Comparison of ENCODE assay signal across 18 cellular contexts in the genomic region with DNA sequence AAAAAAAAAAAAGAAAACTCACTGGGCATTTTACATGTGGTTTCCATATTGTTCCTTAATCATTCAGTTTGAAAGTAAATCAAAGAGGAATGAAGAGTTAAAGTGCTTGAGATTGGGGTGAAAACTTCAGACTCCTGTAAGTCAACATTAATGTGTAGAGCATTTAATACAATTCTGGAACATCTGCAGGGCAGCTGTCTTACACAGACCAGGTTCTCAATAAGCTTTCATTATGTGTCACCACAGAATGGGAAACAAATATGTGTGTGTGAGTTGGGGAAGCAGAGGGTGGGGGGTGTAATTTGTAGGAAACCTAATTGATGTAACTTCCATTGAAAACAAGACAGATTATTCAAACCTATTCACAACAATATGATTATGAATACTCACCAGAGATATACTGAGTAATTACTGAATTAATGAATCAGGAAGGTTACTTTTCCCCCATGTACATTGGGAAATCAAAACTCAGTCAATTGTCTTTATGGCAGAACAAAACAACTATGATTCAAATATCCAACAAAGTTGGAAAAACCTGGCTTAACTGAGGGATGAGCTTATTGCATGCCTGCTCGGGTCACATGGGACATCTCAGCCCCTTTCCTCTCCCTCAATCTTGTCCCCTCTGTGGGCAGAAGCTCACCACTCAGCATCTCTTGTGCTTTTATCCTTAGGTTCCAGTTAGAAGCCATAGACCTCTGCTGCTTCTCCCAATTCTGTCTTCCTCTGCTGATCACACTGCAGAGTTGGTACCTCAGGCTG.
DNase-seq lines count a peak whose midpoint lies in the region; TF ChIP-seq lines count a peak whose summit lies in the region.
"Had no signal": no experiment of that assay in that cellular context is flagged by ENCODE, and none has a peak within 500 bp of the region (broad histone marks: within the 10 kb centered on the region; RNA-seq: fewer than 3 reads in every experiment).

No MANE protein-coding gene starts in this region.

- DNase-seq in ELR (ENCODE audit: low read depth) (peak; percentile 26), RPMI7951 (ENCODE audit: low read depth) (peak; percentile 87), fibroblast of mammary gland (ENCODE audit: low read depth) (peak; percentile 83), RKO (ENCODE audit: low spot score) (no peak), ovary (no peak), testis (no peak)
- DNase-seq: activated B cell treated with CpG ODN at 0.5 μM for 24 hours; activated naive CD4-positive, alpha-beta T cell treated with anti-CD3 and anti-CD28 coated beads, Interleukin-2, amount 50 U/mL, for 16 hours; caudate nucleus; CD4-positive, alpha-beta T cell; glutamatergic neuron; Karpas-422; NCI-H187; NCI-H69; substantia nigra; SW 1271; T1000 had no signal

- H3K9me3 ChIP-seq in skeletal muscle satellite cell (replicated peaks; ENCODE audit: low read length) (no peaks in the 10 kb centered on the region), ovary (no peaks in the 10 kb centered on the region), testis (no peaks in the 10 kb centered on the region)

- peak overlapping the region; percentile 84 for H3K9ac ChIP-seq in skeletal muscle satellite cell (ENCODE audit: low read depth, low read length)

- no peaks in the 10 kb centered on the region for H3K36me3 ChIP-seq in skeletal muscle satellite cell (ENCODE audit: insufficient read depth, low read length)
- H3K36me3 ChIP-seq in ovary: no peaks in the 10 kb centered on the region
- H3K36me3 ChIP-seq in testis (ENCODE audit: low read depth, missing control alignments): no peaks in the 10 kb centered on the region

- peak overlapping the region; percentile 24 for H3K4me2 ChIP-seq in skeletal muscle satellite cell (ENCODE audit: low read length)

- 90 to 100% (median 95%) methylated on average over 1 of the region's 1 CpG for WGBS in ovary, 3 donors
- 80 to 98% methylated on average over 1 of the region's 1 CpG for WGBS in testis, 2 donors

- H3K27ac ChIP-seq in ovary (no peak overlapping the region), testis (no peak overlapping the region)

- TF ChIP-seq POLR2A in ovary (IDR thresholded peaks at IDR 0.05) (no peak), testis (IDR thresholded peaks at IDR 0.05) (no peak)

- TF ChIP-seq CTCF in fibroblast of mammary gland (conservative IDR thresholded peaks at IDR 0.05; ENCODE audit: control insufficient read depth, insufficient read depth, low read depth, low read length) (no peak), ovary (IDR thresholded peaks at IDR 0.05) (no peak), testis (IDR thresholded peaks at IDR 0.05) (no peak)

- H3K4me1 ChIP-seq in skeletal muscle satellite cell (ENCODE audit: control insufficient read depth, insufficient read depth, low read length): peaks cover 55% of the 10 kb centered on the region
- H3K4me1 ChIP-seq in ovary (ENCODE audit: insufficient read depth): no peaks in the 10 kb centered on the region
- no peaks in the 10 kb centered on the region for H3K4me1 ChIP-seq in testis

- no peak for TF ChIP-seq EP300 in ovary (IDR thresholded peaks at IDR 0.05)

- intact Hi-C loops in ovary (cut with DNase I) (no loop called here), testis (cut with DNase I; ENCODE audit: low total_unique reads) (no loop called here)

- no peaks in the 10 kb centered on the region for H3K27me3 ChIP-seq in skeletal muscle satellite cell (ENCODE audit: control insufficient read depth, insufficient read depth, low read length)
- no peaks in the 10 kb centered on the region for H3K27me3 ChIP-seq in ovary
- H3K27me3 ChIP-seq in testis: no peaks in the 10 kb centered on the region

- H3K4me3 ChIP-seq in fibroblast of mammary gland (ENCODE audit: control insufficient read depth, low read depth, low read length): no peak overlapping the region
- H3K4me3 ChIP-seq in skeletal muscle satellite cell (ENCODE audit: low read length): peak overlapping the region; percentile 1
- no peak overlapping the region for H3K4me3 ChIP-seq in ovary
- H3K4me3 ChIP-seq in testis: no peak overlapping the region

Comparison
In these comparisons a context has a peak if more than half of its experiments do, and no peak if none do; other contexts are left out.
1. DNase-seq: peak in ELR (single experiment), RPMI7951 (single experiment) and fibroblast of mammary gland (single experiment); none in RKO (single experiment), ovary (0 of 5) and testis (single experiment).